15 cellular contexts compared by ENCODE assay signal in genomic region chr9:115930472-115930871, GRCh38.
"Had no signal": no experiment of that assay in that cellular context is flagged by ENCODE, and none has a peak within 500 bp of the region (broad histone marks: within the 10 kb centered on the region; RNA-seq: fewer than 3 reads in every experiment).

No MANE protein-coding gene starts in this region.

- DNase-seq: activated B cell treated with CpG ODN at 0.5 μM for 24 hours; activated CD4-positive, alpha-beta T cell treated with anti-CD3 and anti-CD28 coated beads, Interleukin-2, amount 10 ng/mL, durations not matched to agents 7 days and 5 days; activated naive CD4-positive, alpha-beta T cell treated with anti-CD3 and anti-CD28 coated beads, Interleukin-2, amount 10 ng/mL, durations not matched to agents 7 days and 5 days; activated T-cell treated with anti-CD3 and anti-CD28 coated beads for 4 hours; adrenal gland; body of pancreas; kidney; midbrain; small intestine; stomach; T-helper 17 cell had no signal

- H3K4me3 ChIP-seq: adrenal gland, body of pancreas, esophagus muscularis mucosa, stomach, thoracic aorta had no signal

- ATAC-seq: body of pancreas, T-helper 17 cell had no signal

- FAIRE-seq: endometrium, frontal cortex, kidney, small intestine had no signal
